In genomic region chr4:18197467-18197866, GRCh38 we compare ENCODE assay signal across 18 cellular contexts.
DNase-seq lines count a peak whose midpoint lies in the region; ATAC-seq, FAIRE-seq and TF ChIP-seq lines count a peak whose summit lies in the region.
"Had no signal": no experiment of that assay in that cellular context is flagged by ENCODE, and none has a peak within 500 bp of the region (broad histone marks: within the 10 kb centered on the region; RNA-seq: fewer than 3 reads in every experiment).

No MANE protein-coding gene starts in this region.

- H3K27ac ChIP-seq in RWPE2 (ENCODE audit: poor library complexity, severe bottlenecking) (no peak overlapping the region), neural cell (ENCODE audit: low read length) (peak overlapping the region; percentile 15)
- H3K27ac ChIP-seq: BLaER1 treated with 17β-estradiol and CSF1 and Interleukin-3, amounts not matched to agents 10 nM and 100 nM had no signal

- H2AFZ ChIP-seq in neural cell (ENCODE audit: low read depth, low read length): no peak overlapping the region

- H3K9me2 ChIP-seq in neural cell (ENCODE audit: insufficient read depth, low read length): no peaks in the 10 kb centered on the region

- no peak for TF ChIP-seq RAD21 in neural cell (conservative IDR thresholded peaks at IDR 0.05)

- H4K20me1 ChIP-seq in neural cell (ENCODE audit: insufficient read depth): no peaks in the 10 kb centered on the region
- H4K20me1 ChIP-seq: BLaER1 treated with 17β-estradiol and CSF1 and Interleukin-3, amounts not matched to agents 10 nM and 100 nM had no signal

- H3K9ac ChIP-seq in neural cell (ENCODE audit: low read length): no peak overlapping the region
- H3K9ac ChIP-seq: BLaER1 treated with 17β-estradiol and CSF1 and Interleukin-3, amounts not matched to agents 10 nM and 100 nM had no signal

- no peak for TF ChIP-seq POLR2A in GM12891 (IDR thresholded peaks at IDR 0.05; ENCODE audit: low read depth, low read length)

- no peaks in the 10 kb centered on the region for H3F3A ChIP-seq in neural cell (ENCODE audit: insufficient read depth, low read length, poor library complexity, severe bottlenecking)

- no peak overlapping the region for H3K4me3 ChIP-seq in RWPE2 (ENCODE audit: severe bottlenecking)
- H3K4me3 ChIP-seq in neural cell (ENCODE audit: low read length): no peak overlapping the region
- H3K4me3 ChIP-seq in HAP-1: no peak overlapping the region
- H3K4me3 ChIP-seq: BLaER1 treated with 17β-estradiol and CSF1 and Interleukin-3, amounts not matched to agents 10 nM and 100 nM had no signal

- no peak overlapping the region for H3K4me2 ChIP-seq in neural cell (ENCODE audit: low read length)
- H3K4me2 ChIP-seq: BLaER1 treated with 17β-estradiol and CSF1 and Interleukin-3, amounts not matched to agents 10 nM and 100 nM had no signal

- DNase-seq in GM12891 (ENCODE audit: insufficient read length, low spot score) (no peak), RWPE2 (ENCODE audit: low spot score) (no peak), SHP77 treated with DMSO at 0.1 percent for 48 hours (lab: John Stamatoyannopoulos, UW) (no peak), HAP-1 (ENCODE audit: low spot score in 2 of 2) (no peak), AG08396 (ENCODE audit: low spot score) (no peak)
- DNase-seq: 8988T; Calu3; CD8-positive, alpha-beta T cell; DMS53; DND-41; EL; HCEC 1CT; KBM-7 had no signal

- no peaks in the 10 kb centered on the region for H3K4me1 ChIP-seq in RWPE2 (ENCODE audit: insufficient read depth, poor library complexity, severe bottlenecking)
- H3K4me1 ChIP-seq in HAP-1: no peaks in the 10 kb centered on the region
- H3K4me1 ChIP-seq: BLaER1 treated with 17β-estradiol and CSF1 and Interleukin-3, amounts not matched to agents 10 nM and 100 nM had no signal

- no peaks in the 10 kb centered on the region for H3K79me2 ChIP-seq in neural cell (replicated peaks; ENCODE audit: insufficient read depth, low read length)

- no peaks in the 10 kb centered on the region for H3K36me3 ChIP-seq in RWPE2 (ENCODE audit: low read depth)
- H3K36me3 ChIP-seq in neural cell (ENCODE audit: insufficient read depth, low read length): no peaks in the 10 kb centered on the region
- no peaks in the 10 kb centered on the region for H3K36me3 ChIP-seq in HAP-1 (replicated peaks)
- H3K36me3 ChIP-seq: BLaER1 treated with 17β-estradiol and CSF1 and Interleukin-3, amounts not matched to agents 10 nM and 100 nM had no signal

- TF ChIP-seq CTCF in RWPE2 (IDR thresholded peaks at IDR 0.05; ENCODE audit: poor library complexity, severe bottlenecking) (no peak), neural cell (IDR thresholded peaks at IDR 0.05; ENCODE audit: poor library complexity, severe bottlenecking) (no peak)

- in situ Hi-C loops in HAP-1 (cut with MboI; ENCODE audit: low sequenced_read_pairs): no loop called here

- H3K9me3 ChIP-seq in RWPE2 (ENCODE audit: severe bottlenecking) (no peaks in the 10 kb centered on the region), neural cell (ENCODE audit: low read length) (no peaks in the 10 kb centered on the region), HAP-1 (no peaks in the 10 kb centered on the region)
- H3K9me3 ChIP-seq: BLaER1 treated with 17β-estradiol and CSF1 and Interleukin-3, amounts not matched to agents 10 nM and 100 nM had no signal

- no peak for FAIRE-seq in GM12891 (lab: Jason Lieb, UNC)
- FAIRE-seq: GM12892, HepG2 had no signal

- no peak for TF ChIP-seq EP300 in neural cell (conservative IDR thresholded peaks at IDR 0.05; ENCODE audit: poor library complexity, severe bottlenecking)

- ATAC-seq in HG02798 (IDR thresholded peaks at IDR 0.05; ENCODE audit: poor library complexity, unreplicated experiment) (peak; percentile 50), RWPE2 (ENCODE audit: low read depth) (0 out of 3 replicates have a peak, but pooled peaks have one; percentile 14)
- ATAC-seq: CD8-positive, alpha-beta T cell; HepG2 had no signal

- no peaks in the 10 kb centered on the region for H3K27me3 ChIP-seq in RWPE2 (ENCODE audit: insufficient read depth, poor library complexity, severe bottlenecking)
- H3K27me3 ChIP-seq in neural cell (ENCODE audit: insufficient read depth, low read depth, low read length): no peaks in the 10 kb centered on the region
- no peaks in the 10 kb centered on the region for H3K27me3 ChIP-seq in HAP-1 (ENCODE audit: low read depth)
- H3K27me3 ChIP-seq: BLaER1 treated with 17β-estradiol and CSF1 and Interleukin-3, amounts not matched to agents 10 nM and 100 nM had no signal

TF ChIP-seq in GM12891, 5 proteins besides CTCF, POLR2A, EP300 and RAD21:
- peak; percentile 58 for TF ChIP-seq SPI1 (IDR thresholded peaks at IDR 0.05; ENCODE audit: low read depth, low read length)
- TF ChIP-seq TAF1 (IDR thresholded peaks at IDR 0.05; ENCODE audit: low read depth, low read length): no peak
TF ChIP-seq in GM12891: peak in this region for 1.

TF ChIP-seq in neural cell, 6 proteins besides CTCF, POLR2A, EP300 and RAD21:
- TF ChIP-seq TAF1 (IDR thresholded peaks at IDR 0.05; ENCODE audit: low read depth) (no peak), EZH2 (IDR thresholded peaks at IDR 0.05; ENCODE audit: borderline replicate concordance, insufficient read depth, low read length, poor library complexity, severe bottlenecking) (no peak), POLR2AphosphoS5 (IDR thresholded peaks at IDR 0.05) (no peak), SMC3 (conservative IDR thresholded peaks at IDR 0.05; ENCODE audit: poor library complexity) (no peak), MXI1 (conservative IDR thresholded peaks at IDR 0.05; ENCODE audit: poor library complexity, severe bottlenecking) (no peak)
- TF ChIP-seq, protein P1, sequence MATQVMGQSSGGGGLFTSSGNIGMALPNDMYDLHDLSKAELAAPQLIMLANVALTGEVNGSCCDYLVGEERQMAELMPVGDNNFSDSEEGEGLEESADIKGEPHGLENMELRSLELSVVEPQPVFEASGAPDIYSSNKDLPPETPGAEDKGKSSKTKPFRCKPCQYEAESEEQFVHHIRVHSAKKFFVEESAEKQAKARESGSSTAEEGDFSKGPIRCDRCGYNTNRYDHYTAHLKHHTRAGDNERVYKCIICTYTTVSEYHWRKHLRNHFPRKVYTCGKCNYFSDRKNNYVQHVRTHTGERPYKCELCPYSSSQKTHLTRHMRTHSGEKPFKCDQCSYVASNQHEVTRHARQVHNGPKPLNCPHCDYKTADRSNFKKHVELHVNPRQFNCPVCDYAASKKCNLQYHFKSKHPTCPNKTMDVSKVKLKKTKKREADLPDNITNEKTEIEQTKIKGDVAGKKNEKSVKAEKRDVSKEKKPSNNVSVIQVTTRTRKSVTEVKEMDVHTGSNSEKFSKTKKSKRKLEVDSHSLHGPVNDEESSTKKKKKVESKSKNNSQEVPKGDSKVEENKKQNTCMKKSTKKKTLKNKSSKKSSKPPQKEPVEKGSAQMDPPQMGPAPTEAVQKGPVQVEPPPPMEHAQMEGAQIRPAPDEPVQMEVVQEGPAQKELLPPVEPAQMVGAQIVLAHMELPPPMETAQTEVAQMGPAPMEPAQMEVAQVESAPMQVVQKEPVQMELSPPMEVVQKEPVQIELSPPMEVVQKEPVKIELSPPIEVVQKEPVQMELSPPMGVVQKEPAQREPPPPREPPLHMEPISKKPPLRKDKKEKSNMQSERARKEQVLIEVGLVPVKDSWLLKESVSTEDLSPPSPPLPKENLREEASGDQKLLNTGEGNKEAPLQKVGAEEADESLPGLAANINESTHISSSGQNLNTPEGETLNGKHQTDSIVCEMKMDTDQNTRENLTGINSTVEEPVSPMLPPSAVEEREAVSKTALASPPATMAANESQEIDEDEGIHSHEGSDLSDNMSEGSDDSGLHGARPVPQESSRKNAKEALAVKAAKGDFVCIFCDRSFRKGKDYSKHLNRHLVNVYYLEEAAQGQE (IDR thresholded peaks at IDR 0.05; ENCODE audit: borderline replicate concordance): no peak
